8 cellular contexts compared by ENCODE assay signal in the genomic region with DNA sequence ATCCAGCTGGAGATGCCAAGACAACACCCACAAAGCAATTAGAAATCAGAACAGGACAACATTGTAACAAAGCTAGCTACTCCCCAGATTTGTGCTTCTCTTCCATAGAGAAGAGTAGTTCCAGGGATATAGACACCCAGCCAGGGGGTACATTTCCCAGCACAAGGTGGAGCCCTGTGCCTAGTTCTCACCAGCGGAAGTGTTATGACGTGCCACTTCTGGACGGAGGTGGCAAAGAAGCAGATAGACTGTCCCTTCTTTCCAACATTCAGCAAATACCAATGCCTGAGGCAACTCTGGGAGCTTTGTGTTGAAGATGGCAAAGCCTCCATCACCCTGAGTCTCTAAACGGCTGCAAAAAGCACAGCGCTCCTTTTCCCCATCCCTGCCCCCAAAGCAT. TPM values are rescaled to one million over a fixed set of nuclear protein-coding genes. Genes with fewer than 3 reads are reported as not detected.
DNase-seq lines count a peak whose midpoint lies in the region; ATAC-seq, FAIRE-seq and TF ChIP-seq lines count a peak whose summit lies in the region.

No MANE protein-coding gene starts in this region.

- H3K27me3 ChIP-seq in GM23248 (replicated peaks; ENCODE audit: insufficient read depth) (no peaks in the 10 kb centered on the region), Panc1 (ENCODE audit: control insufficient read depth, insufficient read depth, low read length) (no peaks in the 10 kb centered on the region), psoas muscle (ENCODE audit: insufficient read depth in 3 of 3, low read length in 2 of 3) (no peaks in the 10 kb centered on the region)

- no peak for TF ChIP-seq POLR2A in H54 (IDR thresholded peaks at IDR 0.05; ENCODE audit: low read depth, low read length)

- ATAC-seq in Panc1 (peak; percentile 98), psoas muscle (peak; percentile 73 to 87 (median 77))

- no peaks in the 10 kb centered on the region for H4K20me1 ChIP-seq in GM23248 (ENCODE audit: insufficient read depth)

- no TSS peak for BruUV-seq in Panc1 (replicated peaks; lab: Mats Ljungman, UMichigan)

- no peak overlapping the region for H3K9ac ChIP-seq in GM23248

- CTCF ChIA-PET in Panc1 (lab: Charles Lee): no interaction called here

- FAIRE-seq in H54 (lab: Jason Lieb, UNC): no peak

- H3K79me2 ChIP-seq in GM23248 (ENCODE audit: insufficient read depth): no peaks in the 10 kb centered on the region

- POLR2A ChIA-PET in Panc1 (lab: Charles Lee): no interaction called here

- H3K4me3 ChIP-seq in GM23248 (no peak overlapping the region), Panc1 (ENCODE audit: low read depth in 2 of 2, low read length in 2 of 2) (0 out of 4 replicates have a peak overlapping the region, but pooled peaks of 1 of the 2 experiments have one; percentile 5), fibroblast of pulmonary artery (replicated peaks; ENCODE audit: low read depth, low read length) (no peak overlapping the region), psoas muscle (no peak overlapping the region)

- peak overlapping the region; percentile 22 for H3K4me2 ChIP-seq in GM23248 (ENCODE audit: unreplicated experiment)

- 33 to 37% methylated on average over 5 of the region's 5 CpGs for WGBS in GM23248 (ENCODE audit: low coverage in 1 of 2, low lambda C conversion rate in 2 of 2, missing lambda C conversion rate in 2 of 2), 2 experiments
- WGBS in psoas muscle, 3 donors: 29 to 33% (median 29%) methylated on average over 5 of the region's 5 CpGs

- in situ Hi-C loops in GM23248 (cut with MboI) (no loop called here), Panc1 (cut with HindIII; ENCODE audit: low pct_unique_long_range_greater_than_20kb, low sequenced_read_pairs) (no loop called here)

- no peaks in the 10 kb centered on the region for H3K36me3 ChIP-seq in GM23248 (ENCODE audit: low read depth)
- H3K36me3 ChIP-seq in Panc1 (ENCODE audit: control insufficient read depth, insufficient read depth, low read length): no peaks in the 10 kb centered on the region
- no peaks in the 10 kb centered on the region for H3K36me3 ChIP-seq in psoas muscle (ENCODE audit: insufficient read depth in 1 of 2, low read depth in 1 of 2)

- TF ChIP-seq CTCF in Panc1 (IDR thresholded peaks at IDR 0.05) (peak; percentile 79), fibroblast of pulmonary artery (IDR thresholded peaks at IDR 0.05; ENCODE audit: low read length, missing control alignments) (peak; percentile 18), psoas muscle (IDR thresholded peaks at IDR 0.05) (peak; percentile 49)

- no peaks in the 10 kb centered on the region; the same call in 1 of the 2 replicates for H3K9me2 ChIP-seq in GM23248 (ENCODE audit: insufficient read depth)

- H3K9me3 ChIP-seq in GM23248 (ENCODE audit: low read depth) (no peaks in the 10 kb centered on the region), Panc1 (ENCODE audit: control insufficient read depth, insufficient read depth, low read depth, low read length) (no peaks in the 10 kb centered on the region), psoas muscle (no peaks in the 10 kb centered on the region)

- H3K4me1 ChIP-seq in GM23248 (ENCODE audit: insufficient read depth) (peaks cover 38% of the 10 kb centered on the region), Panc1 (ENCODE audit: control insufficient read depth, insufficient read depth, low read length) (no peaks in the 10 kb centered on the region; the same call in 1 of the 2 replicates), psoas muscle (no peaks in the 10 kb centered on the region)

- peak; percentile 61 for DNase-seq in GM23248
- DNase-seq in Panc1 (ENCODE audit: low read depth, low spot score): no peak
- DNase-seq in fibroblast of pulmonary artery (ENCODE audit: low read depth): no peak
- DNase-seq in psoas muscle: peak; percentile 37 to 61
- no peak for DNase-seq in germinal center (ENCODE audit: low spot score)
- DNase-seq in NCI-H1105 (lab: John Stamatoyannopoulos, UW): no peak
- no peak for DNase-seq in H54 (ENCODE audit: insufficient read length, low spot score)
- no peak for DNase-seq in NCI-H2081 treated with DMSO at 0.1 percent for 48 hours (lab: John Stamatoyannopoulos, UW)

- H3K27ac ChIP-seq in GM23248 (no peak overlapping the region), Panc1 (ENCODE audit: low read length) (no peak overlapping the region), psoas muscle (no peak overlapping the region)

- intact Hi-C loops in Panc1 (cut with micrococcal nuclease; ENCODE audit: unreplicated experiment) (no loop called here), psoas muscle (cut with DNase I) (no loop called here)

- peaks cover 27% of the 10 kb centered on the region for H3F3A ChIP-seq in GM23248 (ENCODE audit: insufficient read depth)

- H2AFZ ChIP-seq in GM23248: peak overlapping the region; percentile 60

RNA-seq across cellular contexts. Expression of gene GSAP, which starts 23.4 kb away (rescaled TPM):
- 4.3 and 5.2 TPM in 2 replicates for total RNA-seq in GM23248 (2014; rRNA removed; shearing (Covaris generic))
- polyA plus RNA-seq in GM23248 (2016; fragmentation: Nextera tagmentation; extraction: Ambion mirVana) (4.1 and 4.2 TPM in 2 replicates), psoas muscle (1 to 10 TPM; 1.3 to 1.9 (median 1.6) TPM)
- total RNA-seq in Panc1 (2021; ENCODE audit: unreplicated experiment) (0.85 TPM), psoas muscle (1 to 10 TPM; 2.0 to 4.2 (median 3.3) TPM)
- 0.75 TPM for polyA plus RNA-seq in Panc1 (2012; ENCODE audit: insufficient read length)

Comparison
In these comparisons a context has a peak if more than half of its experiments do, and no peak if none do; other contexts are left out.
1. DNase-seq: peak in GM23248 (single experiment) and psoas muscle (2 of 2); none in Panc1 (single experiment), fibroblast of pulmonary artery (single experiment), germinal center (single experiment), NCI-H1105 (single experiment), H54 (single experiment) and NCI-H2081 treated with DMSO at 0.1 percent for 48 hours (single experiment).
2. CTCF ChIP-seq: peak in every context shown above with its lines; median percentile 79 in Panc1; 49 in psoas muscle; 18 in fibroblast of pulmonary artery.